29 cellular contexts compared by ENCODE assay signal in the genomic region with DNA sequence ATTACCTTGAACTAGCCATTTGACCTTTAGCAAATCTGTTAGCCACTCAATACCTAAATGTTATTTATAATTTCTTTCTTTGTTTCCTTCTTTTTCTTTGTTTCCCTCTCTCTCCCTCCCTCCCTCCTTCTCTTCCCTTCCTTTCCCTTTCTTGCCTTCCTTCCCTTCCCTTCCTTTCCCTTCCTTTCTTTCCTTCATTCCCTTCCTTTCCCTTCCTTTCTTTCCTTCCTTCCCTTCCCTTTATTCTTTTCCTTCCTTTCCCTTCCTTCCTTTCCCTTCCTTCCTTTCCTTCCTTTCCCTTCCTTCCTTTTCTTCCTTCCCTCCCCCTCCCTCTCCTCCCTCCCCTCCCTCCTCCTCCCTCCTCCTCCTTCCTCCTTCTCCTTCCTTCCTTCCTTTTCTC.
"Had no signal": no experiment of that assay in that cellular context is flagged by ENCODE, and none has a peak within 500 bp of the region (broad histone marks: within the 10 kb centered on the region; RNA-seq: fewer than 3 reads in every experiment).

No MANE protein-coding gene starts in this region.

- H3K4me3 ChIP-seq: adrenal gland, ascending aorta, body of pancreas, breast epithelium, cardiac muscle cell had no signal

- DNase-seq: activated effector memory CD4-positive, alpha-beta T cell treated with anti-CD3 and anti-CD28 coated beads, Interleukin-2, amount 50 U/mL, for 16 hours; activated effector memory CD4-positive, alpha-beta T cell treated with Interleukin-2 at 50 U/mL for 16 hours; activated gamma-delta T cell; activated gamma-delta T cell treated with Interleukin-2 at 50 U/mL for 16 hours; activated naive CD4-positive, alpha-beta T cell; activated naive CD4-positive, alpha-beta T cell treated with anti-CD3 and anti-CD28 coated beads for 36 hours; activated naive CD4-positive, alpha-beta T cell treated with anti-CD3 and anti-CD28 coated beads, Interleukin-2, amount 10 ng/mL, durations not matched to agents 7 days and 5 days; activated naive CD4-positive, alpha-beta T cell treated with anti-CD3 and anti-CD28 coated beads, Interleukin-2, amount 50 U/mL, for 16 hours; activated naive CD4-positive, alpha-beta T cell treated with Interleukin-2 at 50 U/mL for 16 hours; activated naive CD8-positive, alpha-beta T cell treated with anti-CD3 and anti-CD28 coated beads for 36 hours; activated naive CD8-positive, alpha-beta T cell treated with anti-CD3 and anti-CD28 coated beads, Interleukin-2, amount 10 ng/mL, durations not matched to agents 7 days and 5 days; activated naive CD8-positive, alpha-beta T cell treated with anti-CD3 and anti-CD28 coated beads, Interleukin-2, amount 50 U/mL, for 24 hours; activated T-cell treated with anti-CD3 and anti-CD28 coated beads, Interleukin-2, amount 50 U/mL, for 24 hours; activated T-cell treated with anti-CD3 and anti-CD28 coated beads, Interleukin-2, amount 50 U/mL, for 4 hours; activated T-cell treated with anti-CD3 and anti-CD28 coated beads, Interleukin-2, amount 50 U/mL, for 48 hours; activated T-cell treated with anti-CD3 and anti-CD28 coated beads, Interleukin-2, amount 50 U/mL, for 72 hours; adrenal gland; amniotic stem cell; amygdala; anterior cingulate cortex; aorta; body of pancreas; brain microvascular endothelial cell; caudate nucleus; central memory CD4-positive, alpha-beta T cell; cerebellar nuclear complex had no signal

- H3K4me1 ChIP-seq: adrenal gland, ascending aorta, body of pancreas, breast epithelium had no signal

- H3K9me3 ChIP-seq: ascending aorta, body of pancreas, breast epithelium had no signal

- H3K27ac ChIP-seq: adrenal gland, ascending aorta, body of pancreas, brain microvascular endothelial cell, breast epithelium, cardiac muscle cell had no signal

- H3K36me3 ChIP-seq: adrenal gland, ascending aorta, brain microvascular endothelial cell, breast epithelium, cardiac muscle cell had no signal
